8 cellular contexts compared by ENCODE assay signal in the genomic region with DNA sequence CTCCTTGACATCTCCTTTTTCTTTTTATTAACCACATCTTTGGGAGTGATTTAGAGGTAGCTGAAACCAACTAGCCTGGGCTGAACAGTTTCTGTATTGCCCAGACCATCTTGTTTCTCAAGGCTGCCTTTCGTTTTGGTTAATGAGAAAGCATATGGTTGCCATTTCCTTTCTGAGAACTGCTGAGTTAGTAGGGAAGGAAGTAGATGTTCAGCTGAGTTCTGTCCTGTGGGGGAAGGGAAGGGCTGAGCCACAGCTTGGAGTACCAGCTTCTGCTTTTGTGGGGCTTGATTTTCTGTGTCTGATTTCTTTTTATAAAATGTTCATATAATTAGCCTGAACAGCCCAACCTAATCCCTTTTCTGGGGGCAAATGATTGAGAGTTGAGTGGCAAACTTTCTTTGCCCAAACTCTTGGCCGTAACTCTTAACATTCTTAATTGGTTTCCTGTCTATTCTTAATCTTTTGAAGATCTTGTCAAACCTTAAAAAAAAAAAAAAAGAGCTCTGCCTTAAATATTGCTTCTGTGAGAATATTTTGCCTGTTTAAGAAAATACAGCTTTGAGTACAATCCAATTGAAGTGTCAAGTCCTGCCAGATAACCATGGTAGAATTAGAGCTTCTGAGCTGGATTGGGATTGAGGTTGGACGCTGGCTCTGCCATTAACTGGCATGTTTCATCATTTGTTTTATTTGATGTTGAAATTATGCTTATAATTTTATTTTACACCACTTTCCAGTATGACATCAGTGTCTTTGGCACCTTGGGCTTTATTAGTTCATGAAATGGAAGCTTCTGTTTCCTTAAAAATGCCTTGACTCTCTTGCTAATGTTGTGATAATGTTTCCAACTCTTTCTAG. TPM values are rescaled to one million over a fixed set of nuclear protein-coding genes. Genes with fewer than 3 reads are reported as not detected.
A peak's percentile ranks its signal among the peaks of the same experiment; 100 is the strongest.
DNase-seq lines count a peak whose midpoint lies in the region; ATAC-seq, FAIRE-seq and TF ChIP-seq lines count a peak whose summit lies in the region.

No MANE protein-coding gene starts in this region.

- H4K20me1 ChIP-seq in KMS-11 (ENCODE audit: insufficient read depth): no peaks in the 10 kb centered on the region

- peaks cover 55% of the 10 kb centered on the region for H3K4me1 ChIP-seq in KMS-11 (ENCODE audit: low read depth, poor library complexity, severe bottlenecking)
- peaks cover 0 to 28% (median 4%) of the 10 kb centered on the region in 3 donors for H3K4me1 ChIP-seq in gastroesophageal sphincter

- H3K27ac ChIP-seq in KMS-11: peak overlapping the region; percentile 97
- H3K27ac ChIP-seq in gastroesophageal sphincter: peak overlapping the region in 3 of 4 donors; percentile 92 to 95 (median 92)

- H3K27me3 ChIP-seq in KMS-11 (ENCODE audit: insufficient read depth, low read depth) (no peaks in the 10 kb centered on the region), gastroesophageal sphincter (no peaks in the 10 kb centered on the region)

- peak overlapping the region; percentile 94 for H3K9ac ChIP-seq in KMS-11

- H3K4me3 ChIP-seq in KMS-11 (IDR thresholded peaks at IDR 0.05; ENCODE audit: insufficient read depth, low read depth, low read length): peak overlapping the region; percentile 65
- H3K4me3 ChIP-seq in gastroesophageal sphincter: no peak overlapping the region

- DNase-seq in EH (ENCODE audit: low read depth) (peak; percentile 53), iPS-NIHi11 (ENCODE audit: low spot score) (no peak), urothelium cell line (ENCODE audit: low spot score) (no peak)
- peak; percentile 24 to 40 for DNase-seq in activated CD8-positive, alpha-beta memory T cell treated with anti-CD3 and anti-CD28 coated beads for 4 hours (ENCODE audit: low read depth in 2 of 2)
- DNase-seq in stimulated activated CD4-positive, alpha-beta T cell treated with anti-CD3 and anti-CD28 coated beads, Interleukin-15, amount 100 ng/mL, for 24 hours: peak; percentile 69

- no peak for TF ChIP-seq EP300 in gastroesophageal sphincter (IDR thresholded peaks at IDR 0.05)

- H3K36me3 ChIP-seq in KMS-11 (ENCODE audit: insufficient read depth) (no peaks in the 10 kb centered on the region), gastroesophageal sphincter (no peaks in the 10 kb centered on the region)

- TF ChIP-seq CTCF in KMS-11 (conservative IDR thresholded peaks at IDR 0.05; ENCODE audit: low read depth, low read length): no peak
- TF ChIP-seq CTCF in gastroesophageal sphincter (IDR thresholded peaks at IDR 0.05): no peak

- H3K79me2 ChIP-seq in KMS-11 (ENCODE audit: insufficient read depth, low read depth): peaks cover 22% of the 10 kb centered on the region

- 77 to 90% methylated on average over 3 of the region's 3 CpGs for WGBS in gastroesophageal sphincter (ENCODE audit: low coverage in 1 of 2), 2 donors

- peak; percentile 64 for ATAC-seq in GM21529 (IDR thresholded peaks at IDR 0.05; ENCODE audit: unreplicated experiment)
- ATAC-seq in gastroesophageal sphincter: no peak

- TF ChIP-seq POLR2A in gastroesophageal sphincter (IDR thresholded peaks at IDR 0.05): no peak

- 0 out of 2 replicates have a peak overlapping the region, but pooled peaks have one; percentile 3 for H2AFZ ChIP-seq in KMS-11 (ENCODE audit: low read depth)

- FAIRE-seq in urothelium cell line (lab: Jason Lieb, UNC): no peak

- no peaks in the 10 kb centered on the region for H3K9me3 ChIP-seq in gastroesophageal sphincter

- H3K4me2 ChIP-seq in KMS-11: peak overlapping the region; percentile 87

RNA-seq across cellular contexts. Expression of gene NABP1, which starts 1.9 kb away (rescaled TPM):
- 10 to 100 TPM in 2 of 4 donors, 1 to 10 TPM in 2; 2.8 to 30.7 (median 7.9) TPM for total RNA-seq in gastroesophageal sphincter

Comparison
In these comparisons a context has a peak if more than half of its experiments do, and no peak if none do; other contexts are left out.
1. DNase-seq: peak in EH (single experiment), activated CD8-positive, alpha-beta memory T cell treated with anti-CD3 and anti-CD28 coated beads for 4 hours (2 of 2) and stimulated activated CD4-positive, alpha-beta T cell treated with anti-CD3 and anti-CD28 coated beads, Interleukin-15, amount 100 ng/mL, for 24 hours (single experiment); none in iPS-NIHi11 (single experiment) and urothelium cell line (single experiment).